17 cellular contexts compared by ENCODE assay signal in genomic region chr22:39110631-39111561, GRCh38. TPM values are rescaled to one million over a fixed set of nuclear protein-coding genes. Genes with fewer than 3 reads are reported as not detected.
A peak's percentile ranks its signal among the peaks of the same experiment; 100 is the strongest.
DNase-seq lines count a peak whose midpoint lies in the region; ATAC-seq and TF ChIP-seq lines count a peak whose summit lies in the region.
"Had no signal": no experiment of that assay in that cellular context is flagged by ENCODE, and none has a peak within 500 bp of the region (broad histone marks: within the 10 kb centered on the region; RNA-seq: fewer than 3 reads in every experiment).

No MANE protein-coding gene starts in this region.

- H3K4me3 ChIP-seq in CD8-positive, alpha-beta memory T cell (ENCODE audit: low read length): no peak overlapping the region
- no peak overlapping the region for H3K4me3 ChIP-seq in HEK293 (ENCODE audit: low read depth, low read length)
- H3K4me3 ChIP-seq: prostate gland, stomach had no signal

- no peaks in the 10 kb centered on the region for H3K36me3 ChIP-seq in CD8-positive, alpha-beta memory T cell (ENCODE audit: insufficient read depth, low read length)
- no peaks in the 10 kb centered on the region for H3K36me3 ChIP-seq in HEK293 (ENCODE audit: control insufficient read depth in 2 of 2, insufficient read depth in 1 of 2, low read length in 2 of 2)
- H3K36me3 ChIP-seq: prostate gland, stomach had no signal

- peaks cover 10 to 11% (median 10%) of the 10 kb centered on the region in 3 donors for H3K4me1 Mint-ChIP-seq in CD8-positive, alpha-beta memory T cell

- H3K27me3 Mint-ChIP-seq in CD8-positive, alpha-beta memory T cell: no peaks in the 10 kb centered on the region

- POLR2A ChIA-PET in CD8-positive, alpha-beta memory T cell (lab: Charles Lee): no interaction called here
- POLR2A ChIA-PET in HEK293 (lab: Yijun Ruan, JAX): interaction anchor here (0.9 kb wide), 1 partner anchor 14 kb away, joined by 3 read pairs; the partner anchor contains the start of gene APOBEC3H

- CTCF ChIA-PET in CD8-positive, alpha-beta memory T cell (lab: Charles Lee): interaction anchor here (0.9 to 1.4 kb wide), 3 partner anchors 15 to 241 kb away, joined by 3 to 5 read pairs (median 4); no protein-coding TSS in a partner anchor
- CTCF ChIA-PET in HEK293 (lab: Yijun Ruan, JAX): interaction anchor here (0.9 to 1.6 kb wide), 4 partner anchors 12 to 342 kb away, joined by 3 to 6 read pairs (median 4); no protein-coding TSS in a partner anchor

- H3K36me3 Mint-ChIP-seq in CD8-positive, alpha-beta memory T cell: no peaks in the 10 kb centered on the region

- no peak overlapping the region for H3K27ac ChIP-seq in CD8-positive, alpha-beta memory T cell (ENCODE audit: low read depth, low read length)
- H3K27ac ChIP-seq in HEK293 (ENCODE audit: extremely low read depth, low read depth, low read length): no peak overlapping the region
- H3K27ac ChIP-seq: prostate gland, stomach had no signal

- ATAC-seq in left colon (peak; percentile 40), GM21367 (IDR thresholded peaks at IDR 0.05; ENCODE audit: unreplicated experiment) (no peak), left lobe of liver (no peak), GM21717 (IDR thresholded peaks at IDR 0.05; ENCODE audit: unreplicated experiment) (no peak)

- H3K27me3 ChIP-seq in CD8-positive, alpha-beta memory T cell (ENCODE audit: insufficient read depth, low read length, poor library complexity, severe bottlenecking): no peaks in the 10 kb centered on the region

- no peak for DNase-seq in CD8-positive, alpha-beta memory T cell
- DNase-seq in RPMI8226 (peak; percentile 58), left colon (no peak), NAMALWA (ENCODE audit: low spot score) (no peak), left lobe of liver (ENCODE audit: low spot score) (no peak)
- DNase-seq: activated CD4-positive, alpha-beta T cell treated with anti-CD3 and anti-CD28 coated beads for 1 hour; head of caudate nucleus; NCI-H774; stimulated activated CD4-positive, alpha-beta T cell treated with anti-CD3 and anti-CD28 coated beads, Interleukin-2, amount 100 ng/mL, for 48 hours; stomach; SW 1271 had no signal

- no peaks in the 10 kb centered on the region for H3K4me1 ChIP-seq in CD8-positive, alpha-beta memory T cell (ENCODE audit: insufficient read depth, low read length)
- H3K4me1 ChIP-seq in HEK293 (ENCODE audit: control insufficient read depth, insufficient read depth, low read length): no peaks in the 10 kb centered on the region
- H3K4me1 ChIP-seq: prostate gland, stomach had no signal

- no peak overlapping the region for H3K4me3 Mint-ChIP-seq in CD8-positive, alpha-beta memory T cell
- H3K4me3 Mint-ChIP-seq: activated T-helper 1 cell treated with anti-CD3 and anti-CD28 coated beads, Interleukin-12 subunit alpha, Interleukin-12 subunit beta, Interleukin-2, Interleukin-4 antibody, amounts not matched to agents 30 ng/mL and 10 ng/mL and 1 ng/mL, durations not matched to agents 14 hours and 24 hours and 36 hours had no signal

- H3K27ac Mint-ChIP-seq in CD8-positive, alpha-beta memory T cell: peak overlapping the region in 6 of 8 donors; percentile 2 to 96 (median 62)

- no peaks in the 10 kb centered on the region for H3K9me3 Mint-ChIP-seq in CD8-positive, alpha-beta memory T cell
- H3K9me3 Mint-ChIP-seq: activated T-helper 1 cell treated with anti-CD3 and anti-CD28 coated beads, Interleukin-12 subunit alpha, Interleukin-12 subunit beta, Interleukin-2, Interleukin-4 antibody, amounts not matched to agents 30 ng/mL and 10 ng/mL and 1 ng/mL, durations not matched to agents 14 hours and 24 hours and 36 hours had no signal

- intact Hi-C loops in left colon (cut with DNase I, micrococcal nuclease): no loop called here

- H3K9me3 ChIP-seq in CD8-positive, alpha-beta memory T cell (ENCODE audit: low read length): no peaks in the 10 kb centered on the region
- no peaks in the 10 kb centered on the region for H3K9me3 ChIP-seq in HEK293 (ENCODE audit: control insufficient read depth, insufficient read depth, low read depth, low read length)
- H3K9me3 ChIP-seq: prostate gland, stomach had no signal

- no peak for TF ChIP-seq CTCF in HEK293 (tag by site-specific recombination; IDR thresholded peaks at IDR 0.05)

TF ChIP-seq in HEK293, 187 proteins besides CTCF, POLR2A, EP300 and RAD21:
- TF ChIP-seq TRIM28 (IDR thresholded peaks at IDR 0.05; ENCODE audit: borderline replicate concordance, low read length) (peak; percentile 81; the same call in 1 of the 2 replicates), ZNF585B (tag by site-specific recombination; IDR thresholded peaks at IDR 0.05) (no peak)

RNA-seq across cellular contexts. Expression of gene APOBEC3H, which starts 13.9 kb away (rescaled TPM):
- total RNA-seq in CD8-positive, alpha-beta memory T cell: 10 to 100 TPM; 10.8 to 11.0 TPM
- polyA plus RNA-seq in CD8-positive, alpha-beta memory T cell: 11.7 TPM
- total RNA-seq in left colon (not detected), left lobe of liver (not detected)
- total RNA-seq: Daoy had no signal

RNA-seq across cellular contexts. Expression of gene APOBEC3G, which starts 33.8 kb away (rescaled TPM):
- total RNA-seq in CD8-positive, alpha-beta memory T cell: 100 to 1,000 TPM; 158 to 165 TPM
- polyA plus RNA-seq in CD8-positive, alpha-beta memory T cell: 256 TPM
- total RNA-seq in left colon: 1 to 10 TPM; 3.8 to 7.8 TPM
- 1.3 TPM for total RNA-seq in left lobe of liver

RNA-seq across cellular contexts. Expression of gene CBX7, which starts 41.6 kb away (rescaled TPM):
- total RNA-seq in CD8-positive, alpha-beta memory T cell: 10 to 100 TPM; 26.1 to 26.4 TPM
- 29.7 TPM for polyA plus RNA-seq in CD8-positive, alpha-beta memory T cell
- total RNA-seq in left colon: 10 to 100 TPM; 18.6 to 33.4 TPM
- 15.7 TPM for total RNA-seq in left lobe of liver

Comparison
In these comparisons a context has a peak if more than half of its experiments do, and no peak if none do; other contexts are left out.
1. RNA of gene APOBEC3H, which starts 13.9 kb away (total RNA-seq): 10.8 to 11.0 TPM in CD8-positive, alpha-beta memory T cell; not detected in left colon and not detected in left lobe of liver (single experiment); every median in the first group is over 4 times any median in the second.
2. RNA of gene APOBEC3G, which starts 33.8 kb away (total RNA-seq): 158 to 165 TPM in CD8-positive, alpha-beta memory T cell; 3.8 to 7.8 TPM in left colon and 1.3 TPM in left lobe of liver (single experiment); every median in the first group is over 10 times any median in the second.